In genomic region chr6:150256618-150257272, GRCh38 we compare ENCODE assay signal across 16 cellular contexts.
DNase-seq lines count a peak whose midpoint lies in the region; ATAC-seq lines count a peak whose summit lies in the region.
"Had no signal": no experiment of that assay in that cellular context is flagged by ENCODE, and none has a peak within 500 bp of the region (broad histone marks: within the 10 kb centered on the region; RNA-seq: fewer than 3 reads in every experiment).

No MANE protein-coding gene starts in this region.

- peak; percentile 50 to 83 for ATAC-seq in activated naive CD4-positive, alpha-beta T cell treated with anti-CD3 and anti-CD28 coated beads, Interleukin-2, amount 50 U/mL, for 72 hours
- ATAC-seq in left lobe of liver = no peak
- ATAC-seq: heart right ventricle, HepG2 had no signal

- H3K36me3 Mint-ChIP-seq in activated naive CD4-positive, alpha-beta T cell treated with anti-CD3 and anti-CD28 coated beads, Interleukin-2, amount 50 U/mL, for 72 hours = no peaks in the 10 kb centered on the region
- H3K36me3 Mint-ChIP-seq: mesothelial cell of epicardium had no signal

- no peaks in the 10 kb centered on the region for H3K9me3 Mint-ChIP-seq in activated naive CD4-positive, alpha-beta T cell treated with anti-CD3 and anti-CD28 coated beads, Interleukin-2, amount 50 U/mL, for 72 hours
- H3K9me3 Mint-ChIP-seq: stimulated activated naive CD8-positive, alpha-beta T cell treated with anti-CD3 and anti-CD28 coated beads, Interleukin-15, Interleukin-2, amounts not matched to agents 100 ng/mL and 50 ng/mL, for 24 hours had no signal

- no peak overlapping the region for H3K27ac Mint-ChIP-seq in activated naive CD4-positive, alpha-beta T cell treated with anti-CD3 and anti-CD28 coated beads, Interleukin-2, amount 50 U/mL, for 72 hours
- H3K27ac Mint-ChIP-seq: mesothelial cell of epicardium; stimulated activated naive CD8-positive, alpha-beta T cell treated with anti-CD3 and anti-CD28 coated beads, Interleukin-15, Interleukin-2, amounts not matched to agents 100 ng/mL and 50 ng/mL, for 24 hours had no signal

- in situ Hi-C loops in SK-MEL-5 (cut with HindIII; ENCODE audit: low pct_unique_long_range_greater_than_20kb, low sequenced_read_pairs) = no loop called here

- no peak for DNase-seq in activated naive CD4-positive, alpha-beta T cell treated with anti-CD3 and anti-CD28 coated beads, Interleukin-2, amount 50 U/mL, for 72 hours (ENCODE audit: low spot score in 2 of 2)
- no peak for DNase-seq in activated naive CD4-positive, alpha-beta T cell treated with anti-CD3 and anti-CD28 coated beads, Interleukin-2, amount 50 U/mL, for 16 hours
- DNase-seq in SK-MEL-5 (ENCODE audit: low read depth, low spot score) (peak; percentile 83), fibroblast of the conjunctiva (ENCODE audit: low read depth) (peak; percentile 82), glomerular visceral epithelial cell (ENCODE audit: extremely low spot score) (no peak), left lobe of liver (ENCODE audit: low spot score) (no peak), NCI-H2196 (lab: John Stamatoyannopoulos, UW; ENCODE audit: unreplicated experiment) (no peak), NCI-H1417 treated with DMSO at 0.1 percent for 48 hours (lab: John Stamatoyannopoulos, UW) (no peak)
- DNase-seq: ACHN; activated T-cell treated with anti-CD3 and anti-CD28 coated beads, Interleukin-2, amount 50 U/mL, for 48 hours; GF-D8; heart right ventricle; stimulated activated CD4-positive, alpha-beta T cell treated with anti-CD3 and anti-CD28 coated beads, Interleukin-2, amount 100 ng/mL, for 48 hours had no signal

Comparison
In these comparisons a context has a peak if more than half of its experiments do, and no peak if none do; other contexts are left out.
1. DNase-seq: peak in SK-MEL-5 (single experiment) and fibroblast of the conjunctiva (single experiment); none in activated naive CD4-positive, alpha-beta T cell treated with anti-CD3 and anti-CD28 coated beads, Interleukin-2, amount 50 U/mL, for 72 hours (0 of 2), activated naive CD4-positive, alpha-beta T cell treated with anti-CD3 and anti-CD28 coated beads, Interleukin-2, amount 50 U/mL, for 16 hours (single experiment), glomerular visceral epithelial cell (single experiment), left lobe of liver (single experiment), NCI-H2196 (single experiment) and NCI-H1417 treated with DMSO at 0.1 percent for 48 hours (single experiment).